In genomic region chr19:15264061-15264932, GRCh38 we compare ENCODE assay signal across 1 cellular context.
TF ChIP-seq lines count a peak whose summit lies in the region.

No MANE protein-coding gene starts in this region.

TF ChIP-seq in HepG2, 621 proteins besides CTCF, POLR2A, EP300 and RAD21 (continued from another document and continues in another):
- TF ChIP-seq ZNF574 (CRISPR knock-in tag; IDR thresholded peaks at IDR 0.05) (no peak), GLI4 (CRISPR knock-in tag; IDR thresholded peaks at IDR 0.05; ENCODE audit: borderline replicate concordance) (no peak), GFI1 (CRISPR knock-in tag; IDR thresholded peaks at IDR 0.05; ENCODE audit: borderline replicate concordance) (no peak), PHF8 (CRISPR knock-in tag; IDR thresholded peaks at IDR 0.05) (no peak), ZNF329 (CRISPR knock-in tag; IDR thresholded peaks at IDR 0.05; ENCODE audit: low read depth) (no peak), KDM3A (CRISPR knock-in tag; IDR thresholded peaks at IDR 0.05; ENCODE audit: low read depth) (peak; percentile 48; the same call in 1 of the 2 replicates), ZNF512B (CRISPR knock-in tag; IDR thresholded peaks at IDR 0.05; ENCODE audit: borderline replicate concordance) (no peak), ZSCAN21 (CRISPR knock-in tag; IDR thresholded peaks at IDR 0.05; ENCODE audit: borderline replicate concordance) (no peak; the same call in 1 of the 2 replicates), CBX2 (IDR thresholded peaks at IDR 0.05; ENCODE audit: low read depth, low read length) (no peak), CBX2 (CRISPR knock-in tag; IDR thresholded peaks at IDR 0.05; ENCODE audit: low read depth) (no peak), YY1 (IDR thresholded peaks at IDR 0.05; ENCODE audit: insufficient read depth, insufficient replicate concordance, low read depth, low read length) (peak; percentile 49), KAT2B (IDR thresholded peaks at IDR 0.05; ENCODE audit: borderline replicate concordance, low read depth, low read length) (no peak), THAP8 (CRISPR knock-in tag; IDR thresholded peaks at IDR 0.05; ENCODE audit: borderline replicate concordance) (no peak), ZNF3 (CRISPR knock-in tag; IDR thresholded peaks at IDR 0.05) (no peak), FOXA3 (CRISPR knock-in tag; IDR thresholded peaks at IDR 0.05) (no peak), ZNF577 (CRISPR knock-in tag; IDR thresholded peaks at IDR 0.05; ENCODE audit: borderline replicate concordance, low read depth) (no peak), FOSL2 (CRISPR knock-in tag; IDR thresholded peaks at IDR 0.05) (no peak), ZNF850 (CRISPR knock-in tag; conservative IDR thresholded peaks at IDR 0.05) (no peak), RBM22 (optimal IDR thresholded peaks at IDR 0.05; ENCODE audit: low read length) (peak; percentile 87), ZNF337 (CRISPR knock-in tag; IDR thresholded peaks at IDR 0.05; ENCODE audit: borderline replicate concordance, low read depth) (no peak), ELF3 (CRISPR knock-in tag; IDR thresholded peaks at IDR 0.05) (no peak), ZNF292 (CRISPR knock-in tag; IDR thresholded peaks at IDR 0.05; ENCODE audit: borderline replicate concordance, low read depth) (no peak), ZBTB4 (CRISPR knock-in tag; IDR thresholded peaks at IDR 0.05; ENCODE audit: borderline replicate concordance) (peak; percentile 90; the same call in 1 of the 2 replicates), CENPT (CRISPR knock-in tag; IDR thresholded peaks at IDR 0.05; ENCODE audit: low read depth) (no peak), ZNF121 (CRISPR knock-in tag; IDR thresholded peaks at IDR 0.05) (no peak), ZSCAN12 (CRISPR knock-in tag; IDR thresholded peaks at IDR 0.05) (no peak), NR3C1 (CRISPR knock-in tag; IDR thresholded peaks at IDR 0.05) (no peak), FOXK2 (IDR thresholded peaks at IDR 0.05) (no peak), NFE2 (CRISPR knock-in tag; IDR thresholded peaks at IDR 0.05) (no peak), ZNF446 (CRISPR knock-in tag; IDR thresholded peaks at IDR 0.05) (no peak), ISL2 (CRISPR knock-in tag; IDR thresholded peaks at IDR 0.05) (no peak), MTERF4 (CRISPR knock-in tag; IDR thresholded peaks at IDR 0.05) (no peak), ZNF737 (CRISPR knock-in tag; IDR thresholded peaks at IDR 0.05; ENCODE audit: borderline replicate concordance) (no peak)
- TF ChIP-seq, protein P1, sequence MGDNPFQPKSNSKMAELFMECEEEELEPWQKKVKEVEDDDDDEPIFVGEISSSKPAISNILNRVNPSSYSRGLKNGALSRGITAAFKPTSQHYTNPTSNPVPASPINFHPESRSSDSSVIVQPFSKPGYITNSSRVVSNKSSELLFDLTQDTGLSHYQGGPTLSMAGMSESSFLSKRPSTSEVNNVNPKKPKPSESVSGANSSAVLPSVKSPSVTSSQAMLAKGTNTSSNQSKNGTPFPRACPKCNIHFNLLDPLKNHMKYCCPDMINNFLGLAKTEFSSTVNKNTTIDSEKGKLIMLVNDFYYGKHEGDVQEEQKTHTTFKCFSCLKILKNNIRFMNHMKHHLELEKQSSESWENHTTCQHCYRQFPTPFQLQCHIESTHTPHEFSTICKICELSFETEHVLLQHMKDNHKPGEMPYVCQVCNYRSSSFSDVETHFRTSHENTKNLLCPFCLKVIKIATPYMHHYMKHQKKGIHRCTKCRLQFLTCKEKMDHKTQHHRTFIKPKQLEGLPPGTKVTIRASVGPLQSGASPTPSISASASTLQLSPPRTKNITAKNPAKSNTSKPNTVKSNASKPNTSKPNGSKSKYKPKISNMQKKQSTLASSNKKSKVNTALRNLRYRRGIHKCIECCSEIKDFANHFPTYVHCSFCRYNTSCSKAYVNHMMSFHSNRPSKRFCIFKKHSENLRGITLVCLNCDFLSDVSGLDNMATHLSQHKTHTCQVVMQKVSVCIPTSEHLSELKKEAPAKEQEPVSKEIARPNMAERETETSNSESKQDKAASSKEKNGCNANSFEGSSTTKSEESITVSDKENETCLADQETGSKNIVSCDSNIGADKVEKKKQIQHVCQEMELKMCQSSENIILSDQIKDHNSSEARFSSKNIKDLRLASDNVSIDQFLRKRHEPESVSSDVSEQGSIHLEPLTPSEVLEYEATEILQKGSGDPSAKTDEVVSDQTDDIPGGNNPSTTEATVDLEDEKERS (CRISPR knock-in tag; IDR thresholded peaks at IDR 0.05), result 0 out of 2 replicates have a peak, but pooled peaks have one; percentile 58
- TF ChIP-seq, protein P2, sequence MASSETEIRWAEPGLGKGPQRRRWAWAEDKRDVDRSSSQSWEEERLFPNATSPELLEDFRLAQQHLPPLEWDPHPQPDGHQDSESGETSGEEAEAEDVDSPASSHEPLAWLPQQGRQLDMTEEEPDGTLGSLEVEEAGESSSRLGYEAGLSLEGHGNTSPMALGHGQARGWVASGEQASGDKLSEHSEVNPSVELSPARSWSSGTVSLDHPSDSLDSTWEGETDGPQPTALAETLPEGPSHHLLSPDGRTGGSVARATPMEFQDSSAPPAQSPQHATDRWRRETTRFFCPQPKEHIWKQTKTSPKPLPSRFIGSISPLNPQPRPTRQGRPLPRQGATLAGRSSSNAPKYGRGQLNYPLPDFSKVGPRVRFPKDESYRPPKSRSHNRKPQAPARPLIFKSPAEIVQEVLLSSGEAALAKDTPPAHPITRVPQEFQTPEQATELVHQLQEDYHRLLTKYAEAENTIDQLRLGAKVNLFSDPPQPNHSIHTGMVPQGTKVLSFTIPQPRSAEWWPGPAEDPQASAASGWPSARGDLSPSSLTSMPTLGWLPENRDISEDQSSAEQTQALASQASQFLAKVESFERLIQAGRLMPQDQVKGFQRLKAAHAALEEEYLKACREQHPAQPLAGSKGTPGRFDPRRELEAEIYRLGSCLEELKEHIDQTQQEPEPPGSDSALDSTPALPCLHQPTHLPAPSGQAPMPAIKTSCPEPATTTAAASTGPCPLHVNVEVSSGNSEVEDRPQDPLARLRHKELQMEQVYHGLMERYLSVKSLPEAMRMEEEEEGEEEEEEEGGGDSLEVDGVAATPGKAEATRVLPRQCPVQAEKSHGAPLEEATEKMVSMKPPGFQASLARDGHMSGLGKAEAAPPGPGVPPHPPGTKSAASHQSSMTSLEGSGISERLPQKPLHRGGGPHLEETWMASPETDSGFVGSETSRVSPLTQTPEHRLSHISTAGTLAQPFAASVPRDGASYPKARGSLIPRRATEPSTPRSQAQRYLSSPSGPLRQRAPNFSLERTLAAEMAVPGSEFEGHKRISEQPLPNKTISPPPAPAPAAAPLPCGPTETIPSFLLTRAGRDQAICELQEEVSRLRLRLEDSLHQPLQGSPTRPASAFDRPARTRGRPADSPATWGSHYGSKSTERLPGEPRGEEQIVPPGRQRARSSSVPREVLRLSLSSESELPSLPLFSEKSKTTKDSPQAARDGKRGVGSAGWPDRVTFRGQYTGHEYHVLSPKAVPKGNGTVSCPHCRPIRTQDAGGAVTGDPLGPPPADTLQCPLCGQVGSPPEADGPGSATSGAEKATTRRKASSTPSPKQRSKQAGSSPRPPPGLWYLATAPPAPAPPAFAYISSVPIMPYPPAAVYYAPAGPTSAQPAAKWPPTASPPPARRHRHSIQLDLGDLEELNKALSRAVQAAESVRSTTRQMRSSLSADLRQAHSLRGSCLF (CRISPR knock-in tag; IDR thresholded peaks at IDR 0.05; ENCODE audit: borderline replicate concordance), result no peak
- TF ChIP-seq, protein P3, sequence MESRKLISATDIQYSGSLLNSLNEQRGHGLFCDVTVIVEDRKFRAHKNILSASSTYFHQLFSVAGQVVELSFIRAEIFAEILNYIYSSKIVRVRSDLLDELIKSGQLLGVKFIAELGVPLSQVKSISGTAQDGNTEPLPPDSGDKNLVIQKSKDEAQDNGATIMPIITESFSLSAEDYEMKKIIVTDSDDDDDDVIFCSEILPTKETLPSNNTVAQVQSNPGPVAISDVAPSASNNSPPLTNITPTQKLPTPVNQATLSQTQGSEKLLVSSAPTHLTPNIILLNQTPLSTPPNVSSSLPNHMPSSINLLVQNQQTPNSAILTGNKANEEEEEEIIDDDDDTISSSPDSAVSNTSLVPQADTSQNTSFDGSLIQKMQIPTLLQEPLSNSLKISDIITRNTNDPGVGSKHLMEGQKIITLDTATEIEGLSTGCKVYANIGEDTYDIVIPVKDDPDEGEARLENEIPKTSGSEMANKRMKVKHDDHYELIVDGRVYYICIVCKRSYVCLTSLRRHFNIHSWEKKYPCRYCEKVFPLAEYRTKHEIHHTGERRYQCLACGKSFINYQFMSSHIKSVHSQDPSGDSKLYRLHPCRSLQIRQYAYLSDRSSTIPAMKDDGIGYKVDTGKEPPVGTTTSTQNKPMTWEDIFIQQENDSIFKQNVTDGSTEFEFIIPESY (CRISPR knock-in tag; IDR thresholded peaks at IDR 0.05), result peak; percentile 99
- TF ChIP-seq, protein P4, sequence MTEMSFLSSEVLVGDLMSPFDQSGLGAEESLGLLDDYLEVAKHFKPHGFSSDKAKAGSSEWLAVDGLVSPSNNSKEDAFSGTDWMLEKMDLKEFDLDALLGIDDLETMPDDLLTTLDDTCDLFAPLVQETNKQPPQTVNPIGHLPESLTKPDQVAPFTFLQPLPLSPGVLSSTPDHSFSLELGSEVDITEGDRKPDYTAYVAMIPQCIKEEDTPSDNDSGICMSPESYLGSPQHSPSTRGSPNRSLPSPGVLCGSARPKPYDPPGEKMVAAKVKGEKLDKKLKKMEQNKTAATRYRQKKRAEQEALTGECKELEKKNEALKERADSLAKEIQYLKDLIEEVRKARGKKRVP (CRISPR knock-in tag; IDR thresholded peaks at IDR 0.05), result no peak
